Comparison of ENCODE assay signal across 1 cellular context in genomic region chr3:103083848-103084631, GRCh38.
TF ChIP-seq lines count a peak whose summit lies in the region.

No MANE protein-coding gene starts in this region.

TF ChIP-seq in GM12878, 131 proteins besides CTCF, POLR2A, EP300 and RAD21 (continued from another document):
- TF ChIP-seq, protein P1, sequence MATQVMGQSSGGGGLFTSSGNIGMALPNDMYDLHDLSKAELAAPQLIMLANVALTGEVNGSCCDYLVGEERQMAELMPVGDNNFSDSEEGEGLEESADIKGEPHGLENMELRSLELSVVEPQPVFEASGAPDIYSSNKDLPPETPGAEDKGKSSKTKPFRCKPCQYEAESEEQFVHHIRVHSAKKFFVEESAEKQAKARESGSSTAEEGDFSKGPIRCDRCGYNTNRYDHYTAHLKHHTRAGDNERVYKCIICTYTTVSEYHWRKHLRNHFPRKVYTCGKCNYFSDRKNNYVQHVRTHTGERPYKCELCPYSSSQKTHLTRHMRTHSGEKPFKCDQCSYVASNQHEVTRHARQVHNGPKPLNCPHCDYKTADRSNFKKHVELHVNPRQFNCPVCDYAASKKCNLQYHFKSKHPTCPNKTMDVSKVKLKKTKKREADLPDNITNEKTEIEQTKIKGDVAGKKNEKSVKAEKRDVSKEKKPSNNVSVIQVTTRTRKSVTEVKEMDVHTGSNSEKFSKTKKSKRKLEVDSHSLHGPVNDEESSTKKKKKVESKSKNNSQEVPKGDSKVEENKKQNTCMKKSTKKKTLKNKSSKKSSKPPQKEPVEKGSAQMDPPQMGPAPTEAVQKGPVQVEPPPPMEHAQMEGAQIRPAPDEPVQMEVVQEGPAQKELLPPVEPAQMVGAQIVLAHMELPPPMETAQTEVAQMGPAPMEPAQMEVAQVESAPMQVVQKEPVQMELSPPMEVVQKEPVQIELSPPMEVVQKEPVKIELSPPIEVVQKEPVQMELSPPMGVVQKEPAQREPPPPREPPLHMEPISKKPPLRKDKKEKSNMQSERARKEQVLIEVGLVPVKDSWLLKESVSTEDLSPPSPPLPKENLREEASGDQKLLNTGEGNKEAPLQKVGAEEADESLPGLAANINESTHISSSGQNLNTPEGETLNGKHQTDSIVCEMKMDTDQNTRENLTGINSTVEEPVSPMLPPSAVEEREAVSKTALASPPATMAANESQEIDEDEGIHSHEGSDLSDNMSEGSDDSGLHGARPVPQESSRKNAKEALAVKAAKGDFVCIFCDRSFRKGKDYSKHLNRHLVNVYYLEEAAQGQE (IDR thresholded peaks at IDR 0.05; ENCODE audit: low read depth, low read length) = no peak
